ENCODE assay signal across 1 cellular context in genomic region chr2:3487028-3487425, GRCh38.
TF ChIP-seq lines count a peak whose summit lies in the region.

No MANE protein-coding gene starts in this region.

TF ChIP-seq in IMR-90, 13 proteins besides CTCF, POLR2A, EP300 and RAD21 (continued from another document):
- no peak for TF ChIP-seq BHLHE40 (IDR thresholded peaks at IDR 0.05; ENCODE audit: low read depth, low read length)
TF ChIP-seq in IMR-90: peak in this region for 0.
